In genomic region chr20:60882776-60883303, GRCh38 we compare ENCODE assay signal across 19 cellular contexts.
"Had no signal": no experiment of that assay in that cellular context is flagged by ENCODE, and none has a peak within 500 bp of the region (broad histone marks: within the 10 kb centered on the region; RNA-seq: fewer than 3 reads in every experiment).

No MANE protein-coding gene starts in this region.

- H3K27me3 ChIP-seq: neural progenitor cell, upper lobe of left lung had no signal

- ATAC-seq: activated CD8-positive, alpha-beta memory T cell treated with anti-CD3 and anti-CD28 coated beads, Interleukin-2, amount 10 ng/mL, durations not matched to agents 7 days and 5 days; naive thymus-derived CD4-positive, alpha-beta T cell; right cardiac atrium; stimulated activated naive CD8-positive, alpha-beta T cell treated with anti-CD3 and anti-CD28 coated beads, Interleukin-15, Interleukin-2, amounts not matched to agents 100 U/mL and 50 U/mL, for 24 hours had no signal

- H3K27ac ChIP-seq: epithelial cell of prostate, left ventricle myocardium inferior, neural progenitor cell, upper lobe of left lung had no signal

- H3K9me3 ChIP-seq: left ventricle myocardium inferior, upper lobe of left lung had no signal

- H3K4me3 ChIP-seq: left ventricle myocardium inferior, neural progenitor cell, upper lobe of left lung had no signal

- DNase-seq: activated CD4-positive, alpha-beta memory T cell treated with anti-CD3 and anti-CD28 coated beads, Interleukin-2, amount 10 ng/mL, durations not matched to agents 7 days and 5 days; activated CD4-positive, alpha-beta T cell treated with anti-CD3 and anti-CD28 coated beads, Interleukin-2, amount 10 ng/mL, durations not matched to agents 24 days and 14 days; activated CD8-positive, alpha-beta memory T cell treated with anti-CD3 and anti-CD28 coated beads, Interleukin-2, amount 10 ng/mL, durations not matched to agents 7 days and 5 days; activated effector memory CD4-positive, alpha-beta T cell treated with anti-CD3 and anti-CD28 coated beads, Interleukin-2, amount 50 U/mL, for 16 hours; activated naive CD4-positive, alpha-beta T cell treated with anti-CD3 and anti-CD28 coated beads, Interleukin-2, amount 10 ng/mL, durations not matched to agents 7 days and 5 days; activated T-cell treated with anti-CD3 and anti-CD28 coated beads for 4 hours; amygdala; cortex of kidney; foreskin melanocyte; left ventricle myocardium inferior; naive thymus-derived CD4-positive, alpha-beta T cell; right cardiac atrium; stimulated activated CD4-positive, alpha-beta T cell treated with anti-CD3 and anti-CD28 coated beads, Interleukin-12 subunit alpha, Interleukin-12 subunit beta, amount 100 ng/mL, for 4 hours; stimulated activated CD4-positive, alpha-beta T cell treated with anti-CD3 and anti-CD28 coated beads, Interleukin-4, amount 100 ng/mL, for 4 hours; stimulated activated naive CD8-positive, alpha-beta T cell treated with anti-CD3 and anti-CD28 coated beads, Interleukin-15, Interleukin-2, amounts not matched to agents 100 U/mL and 50 U/mL, for 24 hours; T-helper 2 cell; upper lobe of left lung had no signal

- H2AFZ ChIP-seq: neural progenitor cell had no signal

- H3K4me1 ChIP-seq: left ventricle myocardium inferior, neural progenitor cell, upper lobe of left lung had no signal

- H3K4me2 ChIP-seq: neural progenitor cell had no signal

- H3K9ac ChIP-seq: neural progenitor cell had no signal

- H3K36me3 ChIP-seq: left ventricle myocardium inferior, neural progenitor cell, upper lobe of left lung had no signal
